ENCODE assay signal across 1 cellular context in the genomic region with DNA sequence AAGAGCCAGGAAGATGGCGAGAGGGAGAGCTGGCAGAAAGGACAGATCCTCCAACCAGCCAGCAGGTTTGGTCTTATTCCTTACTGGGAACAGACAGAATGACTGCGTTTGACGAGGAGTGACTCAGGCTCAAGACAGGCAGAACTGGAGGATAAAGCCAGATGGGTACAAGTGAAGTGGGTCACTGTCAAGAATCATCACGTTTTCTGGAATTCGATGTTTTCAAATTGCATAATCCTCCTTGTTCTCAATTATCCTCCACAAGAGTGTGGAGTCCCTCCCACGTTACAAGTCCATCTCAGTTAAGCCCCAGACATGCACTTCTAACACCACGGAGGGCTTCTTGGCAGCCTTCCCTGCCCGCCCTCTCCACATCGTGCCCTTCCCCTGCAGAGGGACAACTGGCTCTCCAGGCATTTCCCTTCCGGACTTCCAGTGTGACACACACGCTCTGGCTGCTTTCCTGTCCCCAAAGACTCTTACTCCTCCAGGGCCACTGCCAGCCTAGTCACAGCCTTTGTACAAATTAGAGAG.
A peak's percentile ranks its signal among the peaks of the same experiment; 100 is the strongest.
TF ChIP-seq lines count a peak whose summit lies in the region.

No MANE protein-coding gene starts in this region.

TF ChIP-seq in liver, 16 proteins besides CTCF, POLR2A, EP300 and RAD21 (continued from another document):
- peak; percentile 82 for TF ChIP-seq NR2F2 (IDR thresholded peaks at IDR 0.05)
- TF ChIP-seq FOXA1 (IDR thresholded peaks at IDR 0.05), result no peak
- TF ChIP-seq RXRA (IDR thresholded peaks at IDR 0.05), result peak in 1 of 2 donors; percentile 20
- TF ChIP-seq GABPA (IDR thresholded peaks at IDR 0.05 in 1 of 2, conservative IDR thresholded peaks at IDR 0.05 in 1 of 2), result peak in 1 of 2 donors; percentile 33
- TF ChIP-seq, protein P1, sequence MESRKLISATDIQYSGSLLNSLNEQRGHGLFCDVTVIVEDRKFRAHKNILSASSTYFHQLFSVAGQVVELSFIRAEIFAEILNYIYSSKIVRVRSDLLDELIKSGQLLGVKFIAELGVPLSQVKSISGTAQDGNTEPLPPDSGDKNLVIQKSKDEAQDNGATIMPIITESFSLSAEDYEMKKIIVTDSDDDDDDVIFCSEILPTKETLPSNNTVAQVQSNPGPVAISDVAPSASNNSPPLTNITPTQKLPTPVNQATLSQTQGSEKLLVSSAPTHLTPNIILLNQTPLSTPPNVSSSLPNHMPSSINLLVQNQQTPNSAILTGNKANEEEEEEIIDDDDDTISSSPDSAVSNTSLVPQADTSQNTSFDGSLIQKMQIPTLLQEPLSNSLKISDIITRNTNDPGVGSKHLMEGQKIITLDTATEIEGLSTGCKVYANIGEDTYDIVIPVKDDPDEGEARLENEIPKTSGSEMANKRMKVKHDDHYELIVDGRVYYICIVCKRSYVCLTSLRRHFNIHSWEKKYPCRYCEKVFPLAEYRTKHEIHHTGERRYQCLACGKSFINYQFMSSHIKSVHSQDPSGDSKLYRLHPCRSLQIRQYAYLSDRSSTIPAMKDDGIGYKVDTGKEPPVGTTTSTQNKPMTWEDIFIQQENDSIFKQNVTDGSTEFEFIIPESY (IDR thresholded peaks at IDR 0.05), result no peak
- no peak for TF ChIP-seq FOXA2 (IDR thresholded peaks at IDR 0.05)
- no peak for TF ChIP-seq YY1 (IDR thresholded peaks at IDR 0.05)
- TF ChIP-seq TAF1 (conservative IDR thresholded peaks at IDR 0.05), result no peak
- no peak for TF ChIP-seq EGR1 (IDR thresholded peaks at IDR 0.05; ENCODE audit: low read depth in 2 of 2)
- no peak for TF ChIP-seq HNF4A (conservative IDR thresholded peaks at IDR 0.05)
- TF ChIP-seq, protein P2, sequence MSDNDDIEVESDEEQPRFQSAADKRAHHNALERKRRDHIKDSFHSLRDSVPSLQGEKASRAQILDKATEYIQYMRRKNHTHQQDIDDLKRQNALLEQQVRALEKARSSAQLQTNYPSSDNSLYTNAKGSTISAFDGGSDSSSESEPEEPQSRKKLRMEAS (IDR thresholded peaks at IDR 0.05), result no peak
- TF ChIP-seq JUND (IDR thresholded peaks at IDR 0.05), result no peak
TF ChIP-seq in liver: peak in this region for 4.
